8 cellular contexts compared by ENCODE assay signal in genomic region chr11:132114185-132114584, GRCh38.
A peak's percentile ranks its signal among the peaks of the same experiment; 100 is the strongest.
DNase-seq lines count a peak whose midpoint lies in the region; ATAC-seq and TF ChIP-seq lines count a peak whose summit lies in the region.

No MANE protein-coding gene starts in this region.

- peak; percentile 72; the same call in 1 of the 2 replicates for ATAC-seq in Panc1
- peak; percentile 51 for ATAC-seq in left ventricle myocardium superior
- no peak for ATAC-seq in HG03039 (IDR thresholded peaks at IDR 0.05; ENCODE audit: unreplicated experiment)
- ATAC-seq in HG02840 (IDR thresholded peaks at IDR 0.05; ENCODE audit: low FRiP score, unreplicated experiment) = no peak

- H3K4me1 ChIP-seq in Panc1 (ENCODE audit: control insufficient read depth, insufficient read depth, low read length) = no peaks in the 10 kb centered on the region

- intact Hi-C loops in Panc1 (cut with micrococcal nuclease; ENCODE audit: unreplicated experiment) (no loop called here), left ventricle myocardium superior (cut with micrococcal nuclease) (no loop called here)

- peak; percentile 66 for TF ChIP-seq CTCF in Panc1 (IDR thresholded peaks at IDR 0.05)

- BruUV-seq in Panc1 (replicated peaks; lab: Mats Ljungman, UMichigan) = no TSS peak

- no peak overlapping the region for H3K4me3 ChIP-seq in Panc1 (ENCODE audit: low read depth in 2 of 2, low read length in 2 of 2)

- no peaks in the 10 kb centered on the region for H3K36me3 ChIP-seq in Panc1 (ENCODE audit: control insufficient read depth, insufficient read depth, low read length)

- in situ Hi-C loops in Panc1 (cut with HindIII; ENCODE audit: low pct_unique_long_range_greater_than_20kb, low sequenced_read_pairs) = no loop called here

- DNase-seq in CD1c-positive myeloid dendritic cell (ENCODE audit: extremely low spot score) (peak; percentile 12), HuH-7 (ENCODE audit: low spot score) (peak; percentile 5), Panc1 (ENCODE audit: low read depth, low spot score) (no peak), left ventricle myocardium superior (peak; percentile 43), OCI-M2 (lab: John Stamatoyannopoulos, UW; ENCODE audit: unreplicated experiment) (no peak)
- DNase-seq in stimulated activated CD4-positive, alpha-beta T cell treated with anti-CD3 and anti-CD28 coated beads, Interleukin-4, amount 100 ng/mL, for 1 hour = no peak

- POLR2A ChIA-PET in Panc1 (lab: Charles Lee) = no interaction called here

- CTCF ChIA-PET in Panc1 (lab: Charles Lee) = no interaction called here

- H3K9me3 ChIP-seq in Panc1 (ENCODE audit: control insufficient read depth, insufficient read depth, low read depth, low read length) = no peaks in the 10 kb centered on the region

- H3K27me3 ChIP-seq in Panc1 (ENCODE audit: control insufficient read depth, insufficient read depth, low read length) = peaks cover 2% of the 10 kb centered on the region; the same call in 1 of the 2 replicates

- no peak overlapping the region for H3K27ac ChIP-seq in Panc1 (ENCODE audit: low read length)

Comparison
In these comparisons a context has a peak if more than half of its experiments do, and no peak if none do; other contexts are left out.
1. DNase-seq: peak in CD1c-positive myeloid dendritic cell (single experiment), HuH-7 (single experiment) and left ventricle myocardium superior (single experiment); none in Panc1 (single experiment), stimulated activated CD4-positive, alpha-beta T cell treated with anti-CD3 and anti-CD28 coated beads, Interleukin-4, amount 100 ng/mL, for 1 hour (single experiment) and OCI-M2 (single experiment).
2. ATAC-seq: peak in Panc1 (single experiment) and left ventricle myocardium superior (single experiment); none in HG03039 (single experiment) and HG02840 (single experiment).